Comparison of ENCODE assay signal across 1 cellular context in genomic region chr6:48048460-48049146, GRCh38.
TF ChIP-seq lines count a peak whose summit lies in the region.

No MANE protein-coding gene starts in this region.

TF ChIP-seq in H1, 55 proteins besides CTCF, POLR2A, EP300 and RAD21 (continued from another document):
- TF ChIP-seq MAFK (IDR thresholded peaks at IDR 0.05; ENCODE audit: low read depth, low read length), result no peak
- no peak for TF ChIP-seq ZNF274 (IDR thresholded peaks at IDR 0.05; ENCODE audit: borderline replicate concordance, extremely low read depth, low read length)
- no peak for TF ChIP-seq RXRA (IDR thresholded peaks at IDR 0.05; ENCODE audit: insufficient read depth, low read depth, low read length)
- TF ChIP-seq, protein P1, sequence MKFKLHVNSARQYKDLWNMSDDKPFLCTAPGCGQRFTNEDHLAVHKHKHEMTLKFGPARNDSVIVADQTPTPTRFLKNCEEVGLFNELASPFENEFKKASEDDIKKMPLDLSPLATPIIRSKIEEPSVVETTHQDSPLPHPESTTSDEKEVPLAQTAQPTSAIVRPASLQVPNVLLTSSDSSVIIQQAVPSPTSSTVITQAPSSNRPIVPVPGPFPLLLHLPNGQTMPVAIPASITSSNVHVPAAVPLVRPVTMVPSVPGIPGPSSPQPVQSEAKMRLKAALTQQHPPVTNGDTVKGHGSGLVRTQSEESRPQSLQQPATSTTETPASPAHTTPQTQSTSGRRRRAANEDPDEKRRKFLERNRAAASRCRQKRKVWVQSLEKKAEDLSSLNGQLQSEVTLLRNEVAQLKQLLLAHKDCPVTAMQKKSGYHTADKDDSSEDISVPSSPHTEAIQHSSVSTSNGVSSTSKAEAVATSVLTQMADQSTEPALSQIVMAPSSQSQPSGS (IDR thresholded peaks at IDR 0.05; ENCODE audit: low read length), result no peak
- TF ChIP-seq CHD1 (IDR thresholded peaks at IDR 0.05; ENCODE audit: low read depth, low read length), result no peak
